In genomic region chr1:19256301-19256700, GRCh38 we compare ENCODE assay signal across 10 cellular contexts. TPM values are rescaled to one million over a fixed set of nuclear protein-coding genes. Genes with fewer than 3 reads are reported as not detected.
A peak's percentile ranks its signal among the peaks of the same experiment; 100 is the strongest.
DNase-seq lines count a peak whose midpoint lies in the region; ATAC-seq, FAIRE-seq and TF ChIP-seq lines count a peak whose summit lies in the region.
"Not testable (repeated sequence)": the region's sequence is repeated elsewhere in the genome, so short reads cannot be mapped to it uniquely, and the experiment has no call there.
"Had no signal": no experiment of that assay in that cellular context is flagged by ENCODE, and none has a peak within 500 bp of the region (broad histone marks: within the 10 kb centered on the region; RNA-seq: fewer than 3 reads in every experiment).

No MANE protein-coding gene starts in this region.

- H3K23me2 ChIP-seq in H1 (ENCODE audit: low read depth, low read length): not testable (repeated sequence)

- H2BK15ac ChIP-seq in H1 (ENCODE audit: low read length): not testable (repeated sequence)

- TF ChIP-seq RAD21 in H1 (IDR thresholded peaks at IDR 0.05 in 1 of 2, conservative IDR thresholded peaks at IDR 0.05 in 1 of 2; ENCODE audit: low read depth in 2 of 2, low read length in 2 of 2): not testable (repeated sequence)

- not testable (repeated sequence) for H3K56ac ChIP-seq in H1 (replicated peaks; ENCODE audit: insufficient read length, low read depth, low read length)

- H3K4me3 ChIP-seq in H1 (ENCODE audit: extremely low read depth in 1 of 4, insufficient read depth in 2 of 4, low read depth in 3 of 4, low read length in 4 of 4): not testable (repeated sequence)

- H3K9ac ChIP-seq in H1 (replicated peaks in 1 of 4; ENCODE audit: extremely low read depth in 1 of 4, low read depth in 3 of 4, low read length in 3 of 4): not testable (repeated sequence)

- not testable (repeated sequence) for H2AFZ ChIP-seq in H1 (ENCODE audit: low read length)

- H3K27ac ChIP-seq in H1 (ENCODE audit: low read depth, low read length): not testable (repeated sequence)

- H3K36me3 ChIP-seq in H1 (ENCODE audit: control insufficient read depth in 2 of 4, insufficient read depth in 4 of 4, low read length in 3 of 4): peaks cover 39 to 59% (median 51%) of the 10 kb centered on the region in 4 experiments

- not testable (repeated sequence) for H4K5ac ChIP-seq in H1 (ENCODE audit: insufficient read length, low read depth, low read length)

- not testable (repeated sequence) for H2BK5ac ChIP-seq in H1 (ENCODE audit: low read depth, low read length)

- H2BK12ac ChIP-seq in H1 (ENCODE audit: low read depth, low read length): not testable (repeated sequence)

- TF ChIP-seq EP300 in H1 (IDR thresholded peaks at IDR 0.05; ENCODE audit: borderline replicate concordance in 1 of 2, low read depth in 2 of 2, low read length in 2 of 2): not testable (repeated sequence)

- H4K8ac ChIP-seq in H1 (ENCODE audit: extremely low read depth, insufficient read depth, low read length): 0 out of 2 replicates have a peak overlapping the region, but pooled peaks have one; percentile 35

- H3K79me2 ChIP-seq in H1 (ENCODE audit: control insufficient read depth in 1 of 2, insufficient read depth in 2 of 2, low read length in 2 of 2): peaks cover 23 to 45% of the 10 kb centered on the region in 2 experiments

- not testable (repeated sequence) for H3K4me2 ChIP-seq in H1 (ENCODE audit: insufficient read depth in 1 of 2, low read depth in 2 of 2, low read length in 2 of 2)

- not testable (repeated sequence) for TF ChIP-seq POLR2A in H1 (IDR thresholded peaks at IDR 0.05; ENCODE audit: control extremely low read depth in 1 of 2, low read depth in 2 of 2, low read length in 2 of 2)

- H3K27me3 ChIP-seq in H1 (replicated peaks in 1 of 4; ENCODE audit: control insufficient read depth in 3 of 4, extremely low read depth in 1 of 4, insufficient read depth in 3 of 4, low read length in 3 of 4): not testable (repeated sequence)

- not testable (repeated sequence) for H3K23ac ChIP-seq in H1 (ENCODE audit: insufficient read length)

- ATAC-seq in activated CD4-positive, alpha-beta T cell treated with anti-CD3 and anti-CD28 coated beads for 36 hours: peak; percentile 13
- ATAC-seq in activated CD8-positive, alpha-beta T cell treated with anti-CD3 and anti-CD28 coated beads for 36 hours; activated T-helper 17 cell treated with anti-CD3 and anti-CD28 coated beads, Interleukin-2, amount 50 U/mL, for 72 hours (replicated peaks); stimulated activated effector memory CD8-positive, alpha-beta T cell treated with anti-CD3 and anti-CD28 coated beads, Interleukin-12 subunit alpha, Interleukin-12 subunit beta, amount 100 ng/mL, for 72 hours: not testable (repeated sequence)

- not testable (repeated sequence) for H3K9me3 Mint-ChIP-seq in HFFc6; activated CD4-positive, alpha-beta T cell treated with anti-CD3 and anti-CD28 coated beads for 36 hours (ENCODE audit: low read depth); activated CD8-positive, alpha-beta T cell treated with anti-CD3 and anti-CD28 coated beads for 36 hours; activated T-helper 17 cell treated with anti-CD3 and anti-CD28 coated beads, Interleukin-2, amount 50 U/mL, for 72 hours; activated naive CD8-positive, alpha-beta T cell treated with anti-CD3 and anti-CD28 coated beads for 36 hours; stimulated activated effector memory CD8-positive, alpha-beta T cell treated with anti-CD3 and anti-CD28 coated beads, Interleukin-12 subunit alpha, Interleukin-12 subunit beta, amount 100 ng/mL, for 72 hours

- peak overlapping the region; percentile 51; the same call in 1 of the 2 replicates for H3K27ac Mint-ChIP-seq in HFFc6
- peak overlapping the region; percentile 89 for H3K27ac Mint-ChIP-seq in activated CD4-positive, alpha-beta T cell treated with anti-CD3 and anti-CD28 coated beads for 36 hours
- H3K27ac Mint-ChIP-seq in activated CD8-positive, alpha-beta T cell treated with anti-CD3 and anti-CD28 coated beads for 36 hours: peak overlapping the region; percentile 80
- H3K27ac Mint-ChIP-seq in activated T-helper 17 cell treated with anti-CD3 and anti-CD28 coated beads, Interleukin-2, amount 50 U/mL, for 72 hours: peak overlapping the region; percentile 94
- peak overlapping the region; percentile 74 for H3K27ac Mint-ChIP-seq in activated naive CD8-positive, alpha-beta T cell treated with anti-CD3 and anti-CD28 coated beads for 36 hours
- H3K27ac Mint-ChIP-seq in stimulated activated effector memory CD8-positive, alpha-beta T cell treated with anti-CD3 and anti-CD28 coated beads, Interleukin-12 subunit alpha, Interleukin-12 subunit beta, amount 100 ng/mL, for 72 hours: peak overlapping the region; percentile 86

- not testable (repeated sequence) for H3K18ac ChIP-seq in H1 (ENCODE audit: extremely low read depth, low read length)

- H3K36me3 Mint-ChIP-seq in HFFc6 (ENCODE audit: low read depth): peaks cover 23% of the 10 kb centered on the region
- peaks cover 66% of the 10 kb centered on the region for H3K36me3 Mint-ChIP-seq in activated CD4-positive, alpha-beta T cell treated with anti-CD3 and anti-CD28 coated beads for 36 hours (ENCODE audit: low read depth)
- H3K36me3 Mint-ChIP-seq in activated CD8-positive, alpha-beta T cell treated with anti-CD3 and anti-CD28 coated beads for 36 hours (ENCODE audit: low read depth): peaks cover 68% of the 10 kb centered on the region
- peaks cover 99% of the 10 kb centered on the region for H3K36me3 Mint-ChIP-seq in activated T-helper 17 cell treated with anti-CD3 and anti-CD28 coated beads, Interleukin-2, amount 50 U/mL, for 72 hours (ENCODE audit: low read depth)
- peaks cover 37% of the 10 kb centered on the region for H3K36me3 Mint-ChIP-seq in activated naive CD8-positive, alpha-beta T cell treated with anti-CD3 and anti-CD28 coated beads for 36 hours
- H3K36me3 Mint-ChIP-seq in stimulated activated effector memory CD8-positive, alpha-beta T cell treated with anti-CD3 and anti-CD28 coated beads, Interleukin-12 subunit alpha, Interleukin-12 subunit beta, amount 100 ng/mL, for 72 hours: peaks cover 97% of the 10 kb centered on the region

- intact Hi-C loops in activated CD4-positive, alpha-beta T cell treated with anti-CD3 and anti-CD28 coated beads for 36 hours (cut with DNase I, micrococcal nuclease): loop anchor here in 1 of 2 experiments (10.0 kb wide), 1 partner anchor 398 kb away; no protein-coding TSS in a partner anchor
- intact Hi-C loops in activated CD8-positive, alpha-beta T cell treated with anti-CD3 and anti-CD28 coated beads for 36 hours (cut with micrococcal nuclease): not testable (repeated sequence)

- H3K4me1 Mint-ChIP-seq in HFFc6 (ENCODE audit: low read depth): peaks cover 40% of the 10 kb centered on the region
- peaks cover 43% of the 10 kb centered on the region for H3K4me1 Mint-ChIP-seq in activated CD4-positive, alpha-beta T cell treated with anti-CD3 and anti-CD28 coated beads for 36 hours
- H3K4me1 Mint-ChIP-seq in activated CD8-positive, alpha-beta T cell treated with anti-CD3 and anti-CD28 coated beads for 36 hours (ENCODE audit: low read depth): peaks cover 34% of the 10 kb centered on the region
- H3K4me1 Mint-ChIP-seq in activated T-helper 17 cell treated with anti-CD3 and anti-CD28 coated beads, Interleukin-2, amount 50 U/mL, for 72 hours: peaks cover 30% of the 10 kb centered on the region
- peaks cover 35% of the 10 kb centered on the region for H3K4me1 Mint-ChIP-seq in activated naive CD8-positive, alpha-beta T cell treated with anti-CD3 and anti-CD28 coated beads for 36 hours
- H3K4me1 Mint-ChIP-seq in stimulated activated effector memory CD8-positive, alpha-beta T cell treated with anti-CD3 and anti-CD28 coated beads, Interleukin-12 subunit alpha, Interleukin-12 subunit beta, amount 100 ng/mL, for 72 hours: peaks cover 43% of the 10 kb centered on the region

- not testable (repeated sequence) for H2BK120ac ChIP-seq in H1 (replicated peaks; ENCODE audit: low read depth, low read length)

- H3K79me1 ChIP-seq in H1 (ENCODE audit: low read depth, low read length): peaks cover 14% of the 10 kb centered on the region

- not testable (repeated sequence) for H3K4me3 Mint-ChIP-seq in HFFc6; activated CD8-positive, alpha-beta T cell treated with anti-CD3 and anti-CD28 coated beads for 36 hours; activated naive CD8-positive, alpha-beta T cell treated with anti-CD3 and anti-CD28 coated beads for 36 hours
- H3K4me3 Mint-ChIP-seq in activated CD4-positive, alpha-beta T cell treated with anti-CD3 and anti-CD28 coated beads for 36 hours: peak overlapping the region; percentile 44
- peak overlapping the region; percentile 96 for H3K4me3 Mint-ChIP-seq in activated T-helper 17 cell treated with anti-CD3 and anti-CD28 coated beads, Interleukin-2, amount 50 U/mL, for 72 hours
- peak overlapping the region; percentile 47 for H3K4me3 Mint-ChIP-seq in stimulated activated effector memory CD8-positive, alpha-beta T cell treated with anti-CD3 and anti-CD28 coated beads, Interleukin-12 subunit alpha, Interleukin-12 subunit beta, amount 100 ng/mL, for 72 hours

- H3K9me3 ChIP-seq in H1 (ENCODE audit: insufficient read depth in 2 of 2, low read depth in 1 of 2, low read length in 1 of 2): not testable (repeated sequence)

- not testable (repeated sequence) for H3K27me3 Mint-ChIP-seq in HFFc6 (ENCODE audit: insufficient read depth); activated CD4-positive, alpha-beta T cell treated with anti-CD3 and anti-CD28 coated beads for 36 hours; activated CD8-positive, alpha-beta T cell treated with anti-CD3 and anti-CD28 coated beads for 36 hours; activated T-helper 17 cell treated with anti-CD3 and anti-CD28 coated beads, Interleukin-2, amount 50 U/mL, for 72 hours; activated naive CD8-positive, alpha-beta T cell treated with anti-CD3 and anti-CD28 coated beads for 36 hours

- H2BK20ac ChIP-seq in H1 (ENCODE audit: low read length): not testable (repeated sequence)

- not testable (repeated sequence) for TF ChIP-seq CTCF in HFFc6 (IDR thresholded peaks at IDR 0.05); activated CD8-positive, alpha-beta T cell treated with anti-CD3 and anti-CD28 coated beads for 36 hours (IDR thresholded peaks at IDR 0.05); H1 (IDR thresholded peaks at IDR 0.05; ENCODE audit: control extremely low read depth in 1 of 3, insufficient read depth in 1 of 3, low read depth in 1 of 3, low read length in 3 of 3)

- not testable (repeated sequence) for H4K91ac ChIP-seq in H1 (replicated peaks; ENCODE audit: insufficient read length, low read length)

- not testable (repeated sequence) for FAIRE-seq in H1 (lab: Jason Lieb, UNC)

- H2AK5ac ChIP-seq in H1 (ENCODE audit: low read depth, low read length): not testable (repeated sequence)

- H4K20me1 ChIP-seq in H1 (replicated peaks in 1 of 2; ENCODE audit: control insufficient read depth in 1 of 2, insufficient read depth in 2 of 2, low read length in 2 of 2): peaks cover 12 to 33% of the 10 kb centered on the region in 2 experiments

- not testable (repeated sequence) for H3K4ac ChIP-seq in H1 (replicated peaks; ENCODE audit: insufficient read length, low read depth, low read length)

- H3K14ac ChIP-seq in H1 (ENCODE audit: insufficient read length): not testable (repeated sequence)

- CTCF ChIA-PET in activated CD4-positive, alpha-beta T cell treated with anti-CD3 and anti-CD28 coated beads for 36 hours (lab: Charles Lee): interaction anchor here (0.7 to 1.1 kb wide), 3 partner anchors 10 to 403 kb away, joined by 3 to 5 read pairs (median 3); no protein-coding TSS in a partner anchor
- CTCF ChIA-PET in activated CD8-positive, alpha-beta T cell treated with anti-CD3 and anti-CD28 coated beads for 36 hours (lab: Charles Lee): interaction anchor here (1.3 to 3.1 kb wide), 2 partner anchors 16 to 398 kb away, joined by 3 to 9 read pairs; no protein-coding TSS in a partner anchor
- CTCF ChIA-PET in H1 (lab: Charles Lee; ENCODE audit: partially characterized antibody): interaction anchor here (0.6 to 1.0 kb wide), 3 partner anchors 9 to 182 kb away, joined by 3 to 6 read pairs (median 3); no protein-coding TSS in a partner anchor

- peaks cover 0 to 10% (median 6%) of the 10 kb centered on the region in 4 experiments; a peak in 5 of 7 replicates for H3K4me1 ChIP-seq in H1 (replicated peaks in 1 of 4; ENCODE audit: control insufficient read depth in 3 of 4, insufficient read depth in 4 of 4, low read length in 3 of 4)

- WGBS in H1 (ENCODE audit: extremely low coverage in 1 of 2, insufficient coverage in 1 of 2, insufficient read length in 1 of 2, insufficient replicate concordance in 2 of 2, low coverage in 1 of 2, low lambda C conversion rate in 2 of 2, missing lambda C conversion rate in 1 of 2), 2 experiments: 92% methylated on average over 5 of the region's 5 CpGs; no CpG with 5 or more reads in 1 of the 2 experiments

- DNase-seq in HFFc6; activated CD8-positive, alpha-beta T cell treated with anti-CD3 and anti-CD28 coated beads for 36 hours; activated naive CD8-positive, alpha-beta T cell treated with anti-CD3 and anti-CD28 coated beads for 36 hours; H1 (ENCODE audit: low read depth in 1 of 2, low spot score in 2 of 2); stimulated activated effector memory CD8-positive, alpha-beta T cell treated with anti-CD3 and anti-CD28 coated beads, Interleukin-12 subunit alpha, Interleukin-12 subunit beta, amount 100 ng/mL, for 72 hours (ENCODE audit: low spot score in 2 of 2): not testable (repeated sequence)
- peak; percentile 40 for DNase-seq in activated CD4-positive, alpha-beta T cell treated with anti-CD3 and anti-CD28 coated beads for 36 hours

- POLR2A ChIA-PET in activated CD4-positive, alpha-beta T cell treated with anti-CD3 and anti-CD28 coated beads for 36 hours (lab: Charles Lee): interaction anchor here (1.0 to 1.1 kb wide), 2 partner anchors 35 to 304 kb away, joined by 3 read pairs; no protein-coding TSS in a partner anchor
- POLR2A ChIA-PET in activated CD8-positive, alpha-beta T cell treated with anti-CD3 and anti-CD28 coated beads for 36 hours (lab: Charles Lee): interaction anchor here (0.8 to 1.8 kb wide), 6 partner anchors 14 to 341 kb away, joined by 3 to 5 read pairs (median 4); partner anchors contain the start of genes AKR7A2 and SLC66A1
- POLR2A ChIA-PET in H1 (lab: Charles Lee; ENCODE audit: partially characterized antibody): interaction anchor here (0.9 to 2.3 kb wide), 4 partner anchors 9 to 401 kb away, joined by 3 to 10 read pairs (median 3); no protein-coding TSS in a partner anchor

RNA-seq across cellular contexts. Expression of gene MRTO4, which starts 4.7 kb away (rescaled TPM):
- total RNA-seq in HFFc6 (2021; fragmentation: NEBNext Ultra II Directional; extraction: Animal tissue kit (Norgen Biotek cat#: 25700)): 10 to 100 TPM; 40.0 to 61.9 (median 45.0) TPM
- total RNA-seq in activated CD4-positive, alpha-beta T cell treated with anti-CD3 and anti-CD28 coated beads for 36 hours: 10 to 100 TPM; 82.6 to 95.0 TPM
- total RNA-seq in activated CD8-positive, alpha-beta T cell treated with anti-CD3 and anti-CD28 coated beads for 36 hours: 10 to 100 TPM; 90.9 to 93.4 TPM
- total RNA-seq in activated T-helper 17 cell treated with anti-CD3 and anti-CD28 coated beads, Interleukin-2, amount 50 U/mL, for 72 hours: 100 to 1,000 TPM in 1 of 2 donors, 10 to 100 TPM in 1; 59.3 to 113 TPM
- 100 to 1,000 TPM; 137 to 149 TPM for total RNA-seq in activated naive CD8-positive, alpha-beta T cell treated with anti-CD3 and anti-CD28 coated beads for 36 hours
- total RNA-seq in H1 (2021; fragmentation: NEBNext Ultra II Directional; extraction: Animal tissue kit (Norgen Biotek cat#: 25700)): 54.5 and 64.3 TPM in 2 replicates
- 36.9 and 38.4 TPM in 2 replicates for polyA plus RNA-seq in H1 (2011; rRNA removed)
- 55.1 TPM for polyA plus RNA-seq in H1 (2011; cell fraction: cytosol; rRNA removed)
- 27.5 TPM for polyA plus RNA-seq in H1 (2011; cell fraction: nucleus; rRNA removed)
- 51.3 to 58.9 TPM (median 51.9 TPM) in 4 replicates for polyA plus RNA-seq in H1 (2012, experiment 1 of 2)
- 46.8 TPM for polyA plus RNA-seq in H1 (2012, experiment 2 of 2)
- 42.7 TPM for polyA plus RNA-seq in H1 (2013, experiment 1 of 2)
- 44.0 TPM for polyA plus RNA-seq in H1 (2013, experiment 2 of 2)
- 25.1 and 25.2 TPM in 2 replicates for polyA minus RNA-seq in H1 (2011; rRNA and poly(A)+ RNA removed)
- polyA minus RNA-seq in H1 (2011; cell fraction: cytosol; rRNA and poly(A)+ RNA removed): 18.6 TPM
- polyA minus RNA-seq in H1 (2011; cell fraction: nucleus; rRNA and poly(A)+ RNA removed): 22.7 TPM

RNA-seq across cellular contexts. Expression of gene EMC1, which starts 5.0 kb away (rescaled TPM):
- total RNA-seq in HFFc6 (2021; fragmentation: NEBNext Ultra II Directional; extraction: Animal tissue kit (Norgen Biotek cat#: 25700)): 100 to 1,000 TPM in 2 of 6 experiments, 10 to 100 TPM in 4; 86.8 to 106 (median 93.6) TPM
- total RNA-seq in activated CD4-positive, alpha-beta T cell treated with anti-CD3 and anti-CD28 coated beads for 36 hours: 10 to 100 TPM; 45.0 to 59.0 TPM
- 10 to 100 TPM; 38.3 to 39.5 TPM for total RNA-seq in activated CD8-positive, alpha-beta T cell treated with anti-CD3 and anti-CD28 coated beads for 36 hours
- total RNA-seq in activated T-helper 17 cell treated with anti-CD3 and anti-CD28 coated beads, Interleukin-2, amount 50 U/mL, for 72 hours: 10 to 100 TPM; 41.1 to 51.9 TPM
- total RNA-seq in activated naive CD8-positive, alpha-beta T cell treated with anti-CD3 and anti-CD28 coated beads for 36 hours: 10 to 100 TPM; 49.9 to 53.8 TPM
- total RNA-seq in H1 (2021; fragmentation: NEBNext Ultra II Directional; extraction: Animal tissue kit (Norgen Biotek cat#: 25700)): 45.1 and 51.0 TPM in 2 replicates
- polyA plus RNA-seq in H1 (2011; rRNA removed): 53.5 and 95.9 TPM in 2 replicates
- 26.8 TPM for polyA plus RNA-seq in H1 (2011; cell fraction: cytosol; rRNA removed)
- polyA plus RNA-seq in H1 (2011; cell fraction: nucleus; rRNA removed): 106 TPM
- 33.4 to 42.2 TPM (median 38.3 TPM) in 4 replicates for polyA plus RNA-seq in H1 (2012, experiment 1 of 2)
- polyA plus RNA-seq in H1 (2012, experiment 2 of 2): 21.4 TPM
- 90.6 TPM for polyA plus RNA-seq in H1 (2013, experiment 1 of 2)
- 69.2 TPM for polyA plus RNA-seq in H1 (2013, experiment 2 of 2)
- polyA minus RNA-seq in H1 (2011; rRNA and poly(A)+ RNA removed): 42.1 and 68.8 TPM in 2 replicates
- polyA minus RNA-seq in H1 (2011; cell fraction: cytosol; rRNA and poly(A)+ RNA removed): 38.1 TPM
- polyA minus RNA-seq in H1 (2011; cell fraction: nucleus; rRNA and poly(A)+ RNA removed): 41.7 TPM

RNA-seq across cellular contexts. Expression of gene AKR7A3, which starts 32.3 kb away (rescaled TPM):
- under 1 TPM in 5 of 6 experiments, not detected in 1; 0.12 to 0.46 (median 0.27) TPM for total RNA-seq in HFFc6 (2021; fragmentation: NEBNext Ultra II Directional; extraction: Animal tissue kit (Norgen Biotek cat#: 25700))
- total RNA-seq in activated CD4-positive, alpha-beta T cell treated with anti-CD3 and anti-CD28 coated beads for 36 hours: under 1 TPM; 0.39 to 0.60 TPM
- under 1 TPM; 0.54 TPM for total RNA-seq in activated CD8-positive, alpha-beta T cell treated with anti-CD3 and anti-CD28 coated beads for 36 hours
- total RNA-seq in activated T-helper 17 cell treated with anti-CD3 and anti-CD28 coated beads, Interleukin-2, amount 50 U/mL, for 72 hours: 1 to 10 TPM in 1 of 2 donors, under 1 TPM in 1; 0.71 to 1.6 TPM
- total RNA-seq in activated naive CD8-positive, alpha-beta T cell treated with anti-CD3 and anti-CD28 coated beads for 36 hours: under 1 TPM; 0.37 to 0.52 TPM
- total RNA-seq in H1 (2021; fragmentation: NEBNext Ultra II Directional; extraction: Animal tissue kit (Norgen Biotek cat#: 25700)): 0.65 TPM in 2 replicates
- 0.62 and 0.72 TPM in 2 replicates for polyA plus RNA-seq in H1 (2011; rRNA removed)
- polyA plus RNA-seq in H1 (2011; cell fraction: cytosol; rRNA removed): 0.66 TPM
- 2.7 TPM for polyA plus RNA-seq in H1 (2011; cell fraction: nucleus; rRNA removed)
- 0.60 to 1.0 TPM (median 0.71 TPM) in 4 replicates for polyA plus RNA-seq in H1 (2012, experiment 1 of 2)
- polyA plus RNA-seq in H1 (2012, experiment 2 of 2): 0.43 TPM
- polyA plus RNA-seq in H1 (2013, experiment 1 of 2): 0.49 TPM
- 0.59 TPM for polyA plus RNA-seq in H1 (2013, experiment 2 of 2)
- polyA minus RNA-seq in H1 (2011; rRNA and poly(A)+ RNA removed): 0.12 and 0.19 TPM in 2 replicates
- polyA minus RNA-seq in H1 (2011; cell fraction: cytosol; rRNA and poly(A)+ RNA removed): not detected
- polyA minus RNA-seq in H1 (2011; cell fraction: nucleus; rRNA and poly(A)+ RNA removed): 0.80 TPM
- total RNA-seq: A172, G401 had no signal
- polyA plus RNA-seq: CD8-positive, alpha-beta memory T cell had no signal

RNA-seq across cellular contexts. Expression of gene UBR4, which starts 46.2 kb away (rescaled TPM):
- total RNA-seq in HFFc6 (2021; fragmentation: NEBNext Ultra II Directional; extraction: Animal tissue kit (Norgen Biotek cat#: 25700)): 100 to 1,000 TPM in 1 of 6 experiments, 10 to 100 TPM in 5; 74.2 to 116 (median 88.6) TPM
- 100 to 1,000 TPM; 117 to 147 TPM for total RNA-seq in activated CD4-positive, alpha-beta T cell treated with anti-CD3 and anti-CD28 coated beads for 36 hours
- 100 to 1,000 TPM; 133 TPM for total RNA-seq in activated CD8-positive, alpha-beta T cell treated with anti-CD3 and anti-CD28 coated beads for 36 hours
- total RNA-seq in activated T-helper 17 cell treated with anti-CD3 and anti-CD28 coated beads, Interleukin-2, amount 50 U/mL, for 72 hours: 100 to 1,000 TPM; 145 to 195 TPM
- 100 to 1,000 TPM; 109 to 110 TPM for total RNA-seq in activated naive CD8-positive, alpha-beta T cell treated with anti-CD3 and anti-CD28 coated beads for 36 hours
- total RNA-seq in H1 (2021; fragmentation: NEBNext Ultra II Directional; extraction: Animal tissue kit (Norgen Biotek cat#: 25700)): 148 and 152 TPM in 2 replicates
- polyA plus RNA-seq in H1 (2011; rRNA removed): 139 and 168 TPM in 2 replicates
- polyA plus RNA-seq in H1 (2011; cell fraction: cytosol; rRNA removed): 98.3 TPM
- 689 TPM for polyA plus RNA-seq in H1 (2011; cell fraction: nucleus; rRNA removed)
- polyA plus RNA-seq in H1 (2012, experiment 1 of 2): 141 to 220 TPM (median 170 TPM) in 4 replicates
- 34.1 TPM for polyA plus RNA-seq in H1 (2012, experiment 2 of 2)
- polyA plus RNA-seq in H1 (2013, experiment 1 of 2): 59.5 TPM
- polyA plus RNA-seq in H1 (2013, experiment 2 of 2): 42.7 TPM
- 298 and 335 TPM in 2 replicates for polyA minus RNA-seq in H1 (2011; rRNA and poly(A)+ RNA removed)
- polyA minus RNA-seq in H1 (2011; cell fraction: cytosol; rRNA and poly(A)+ RNA removed): 201 TPM
- polyA minus RNA-seq in H1 (2011; cell fraction: nucleus; rRNA and poly(A)+ RNA removed): 436 TPM

RNA-seq across cellular contexts. Expression of gene AKR7A2, which starts 55.6 kb away (rescaled TPM):
- total RNA-seq in HFFc6 (2021; fragmentation: NEBNext Ultra II Directional; extraction: Animal tissue kit (Norgen Biotek cat#: 25700)): 10 to 100 TPM; 62.8 to 74.2 (median 69.4) TPM
- 10 to 100 TPM; 41.3 to 43.0 TPM for total RNA-seq in activated CD4-positive, alpha-beta T cell treated with anti-CD3 and anti-CD28 coated beads for 36 hours
- total RNA-seq in activated CD8-positive, alpha-beta T cell treated with anti-CD3 and anti-CD28 coated beads for 36 hours: 10 to 100 TPM; 42.9 to 43.4 TPM
- total RNA-seq in activated T-helper 17 cell treated with anti-CD3 and anti-CD28 coated beads, Interleukin-2, amount 50 U/mL, for 72 hours: 10 to 100 TPM; 37.1 to 61.4 TPM
- 10 to 100 TPM; 37.4 to 43.0 TPM for total RNA-seq in activated naive CD8-positive, alpha-beta T cell treated with anti-CD3 and anti-CD28 coated beads for 36 hours
- 32.0 and 34.5 TPM in 2 replicates for total RNA-seq in H1 (2021; fragmentation: NEBNext Ultra II Directional; extraction: Animal tissue kit (Norgen Biotek cat#: 25700))
- 47.9 and 48.3 TPM in 2 replicates for polyA plus RNA-seq in H1 (2011; rRNA removed)
- polyA plus RNA-seq in H1 (2011; cell fraction: cytosol; rRNA removed): 35.9 TPM
- 41.0 TPM for polyA plus RNA-seq in H1 (2011; cell fraction: nucleus; rRNA removed)
- polyA plus RNA-seq in H1 (2012, experiment 1 of 2): 24.1 to 37.1 TPM (median 34.7 TPM) in 4 replicates
- 43.0 TPM for polyA plus RNA-seq in H1 (2012, experiment 2 of 2)
- 24.6 TPM for polyA plus RNA-seq in H1 (2013, experiment 1 of 2)
- 23.7 TPM for polyA plus RNA-seq in H1 (2013, experiment 2 of 2)
- 20.4 and 20.9 TPM in 2 replicates for polyA minus RNA-seq in H1 (2011; rRNA and poly(A)+ RNA removed)
- 26.2 TPM for polyA minus RNA-seq in H1 (2011; cell fraction: cytosol; rRNA and poly(A)+ RNA removed)
- polyA minus RNA-seq in H1 (2011; cell fraction: nucleus; rRNA and poly(A)+ RNA removed): 25.6 TPM
